Comparison of ENCODE assay signal across 9 cellular contexts in genomic region chr4:89316931-89317366, GRCh38. TPM values are rescaled to one million over a fixed set of nuclear protein-coding genes. Genes with fewer than 3 reads are reported as not detected.
A peak's percentile ranks its signal among the peaks of the same experiment; 100 is the strongest.
DNase-seq lines count a peak whose midpoint lies in the region; ATAC-seq and TF ChIP-seq lines count a peak whose summit lies in the region.
"Had no signal": no experiment of that assay in that cellular context is flagged by ENCODE, and none has a peak within 500 bp of the region (broad histone marks: within the 10 kb centered on the region; RNA-seq: fewer than 3 reads in every experiment).

No MANE protein-coding gene starts in this region.

- no peaks in the 10 kb centered on the region for H3K9me3 ChIP-seq in Peyer's patch
- H3K9me3 ChIP-seq in suprapubic skin: no peaks in the 10 kb centered on the region

- TF ChIP-seq EP300 in suprapubic skin (IDR thresholded peaks at IDR 0.05): no peak

- H3K4me1 ChIP-seq in Peyer's patch (peaks cover 0 to 12% (median 5%) of the 10 kb centered on the region in 4 donors), suprapubic skin (no peaks in the 10 kb centered on the region)

- H3K4me3 ChIP-seq in Peyer's patch: no peak overlapping the region
- no peak overlapping the region for H3K4me3 ChIP-seq in suprapubic skin

- H3K36me3 Mint-ChIP-seq in osteocyte (ENCODE audit: unreplicated experiment): no peaks in the 10 kb centered on the region

- TF ChIP-seq CTCF in Peyer's patch (IDR thresholded peaks at IDR 0.05) (no peak), suprapubic skin (IDR thresholded peaks at IDR 0.05) (no peak), osteocyte (IDR thresholded peaks at IDR 0.05) (no peak)

- H3K27ac Mint-ChIP-seq in osteocyte (ENCODE audit: unreplicated experiment): no peak overlapping the region

- no peaks in the 10 kb centered on the region for H3K27me3 ChIP-seq in Peyer's patch
- no peaks in the 10 kb centered on the region for H3K27me3 ChIP-seq in suprapubic skin

- DNase-seq in A172 (ENCODE audit: low spot score) (peak; percentile 76), Peyer's patch (no peak), fibroblast of gingiva (ENCODE audit: low read depth) (peak; percentile 12), ecto neural progenitor cell (ENCODE audit: low spot score) (no peak), suprapubic skin (ENCODE audit: low spot score in 2 of 2) (no peak), NCI-H774 (lab: John Stamatoyannopoulos, UW) (no peak), osteocyte (ENCODE audit: extremely low spot score, unreplicated experiment) (no peak)
- DNase-seq: NCI-H1092 treated with DMSO at 0.1 percent for 48 hours had no signal

- no peaks in the 10 kb centered on the region for H3K27me3 Mint-ChIP-seq in osteocyte (ENCODE audit: unreplicated experiment)

- peak; percentile 47 for ATAC-seq in GM19395 (IDR thresholded peaks at IDR 0.05; ENCODE audit: unreplicated experiment)

- no peaks in the 10 kb centered on the region for H3K4me1 Mint-ChIP-seq in osteocyte (ENCODE audit: unreplicated experiment)

- no peaks in the 10 kb centered on the region for H3K36me3 ChIP-seq in Peyer's patch
- no peaks in the 10 kb centered on the region for H3K36me3 ChIP-seq in suprapubic skin

- no peak overlapping the region for H3K4me3 Mint-ChIP-seq in osteocyte (ENCODE audit: unreplicated experiment)

- TF ChIP-seq POLR2A in Peyer's patch (IDR thresholded peaks at IDR 0.05) (no peak), suprapubic skin (IDR thresholded peaks at IDR 0.05) (no peak)

- H3K27ac ChIP-seq in Peyer's patch: peak overlapping the region in 3 of 4 donors; percentile 5 to 29 (median 18)
- no peak overlapping the region for H3K27ac ChIP-seq in suprapubic skin

- H3K9me3 Mint-ChIP-seq in osteocyte (ENCODE audit: unreplicated experiment): no peaks in the 10 kb centered on the region

- 62% methylated on average over 3 of the region's 3 CpGs for WGBS in suprapubic skin

RNA-seq across cellular contexts. Expression of gene GPRIN3, which starts 9.3 kb away (rescaled TPM):
- total RNA-seq in A172 (2014; rRNA removed; shearing (Covaris generic)): 0.41 and 0.79 TPM in 2 replicates
- total RNA-seq in Peyer's patch (10 to 100 TPM; 13.1 to 26.8 (median 17.8) TPM), suprapubic skin (1 to 10 TPM; 1.2 to 3.4 (median 1.7) TPM), osteocyte (not detected in 2 replicates)

Comparison
In these comparisons a context has a peak if more than half of its experiments do, and no peak if none do; other contexts are left out.
1. DNase-seq: peak in A172 (single experiment) and fibroblast of gingiva (single experiment); none in Peyer's patch (0 of 3), ecto neural progenitor cell (single experiment), suprapubic skin (0 of 2), NCI-H774 (single experiment) and osteocyte (single experiment).